20 cellular contexts compared by ENCODE assay signal in the genomic region with DNA sequence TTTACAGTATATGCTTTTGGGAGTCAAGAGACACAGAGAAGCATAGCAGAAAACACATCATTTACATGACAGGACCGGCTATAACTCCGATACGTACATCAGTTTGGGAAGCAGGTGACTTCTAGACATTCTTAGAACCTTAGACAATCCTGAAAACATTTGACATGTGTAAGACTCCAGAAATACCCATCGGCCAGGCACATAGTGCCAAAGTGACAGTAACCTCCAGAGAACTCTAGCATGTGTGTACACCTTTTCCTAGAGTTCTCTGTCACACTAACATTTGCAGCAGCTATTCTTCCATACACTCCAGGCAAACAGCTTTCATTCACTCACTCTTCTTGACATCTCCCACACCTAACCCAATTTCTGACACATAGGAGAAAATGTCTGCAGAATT. TPM values are rescaled to one million over a fixed set of nuclear protein-coding genes. Genes with fewer than 3 reads are reported as not detected.
DNase-seq lines count a peak whose midpoint lies in the region; TF ChIP-seq lines count a peak whose summit lies in the region.
"Had no signal": no experiment of that assay in that cellular context is flagged by ENCODE, and none has a peak within 500 bp of the region (broad histone marks: within the 10 kb centered on the region; RNA-seq: fewer than 3 reads in every experiment).

No MANE protein-coding gene starts in this region.

- H3K79me2 ChIP-seq in smooth muscle cell (ENCODE audit: low read depth) = peaks cover 15% of the 10 kb centered on the region

- H3F3A ChIP-seq in smooth muscle cell (ENCODE audit: low read depth) = no peaks in the 10 kb centered on the region

- intact Hi-C loops in cardiac septum (cut with DNase I) = no loop called here

- H3K4me3 ChIP-seq in right atrium auricular region (no peak overlapping the region), endodermal cell (ENCODE audit: low read length) (peak overlapping the region; percentile 53), smooth muscle cell (no peak overlapping the region)
- H3K4me3 ChIP-seq: BLaER1, HAP-1 had no signal

- H3K36me3 Mint-ChIP-seq in endodermal cell (ENCODE audit: low read depth) = peaks cover 2% of the 10 kb centered on the region
- no peaks in the 10 kb centered on the region for H3K36me3 Mint-ChIP-seq in neural crest cell (ENCODE audit: low read depth)

- H3K9ac ChIP-seq in endodermal cell (ENCODE audit: extremely low read depth, low read length, poor library complexity, severe bottlenecking) (no peak overlapping the region), smooth muscle cell (ENCODE audit: low read depth) (no peak overlapping the region)
- H3K9ac ChIP-seq: BLaER1 had no signal

- H3K4me1 Mint-ChIP-seq in endodermal cell (peaks cover 10% of the 10 kb centered on the region), neural crest cell (peaks cover 14% of the 10 kb centered on the region)

- H3K27ac ChIP-seq in right atrium auricular region = no peak overlapping the region
- H3K27ac ChIP-seq in endodermal cell (ENCODE audit: low read depth, low read length) = no peak overlapping the region
- no peak overlapping the region for H3K27ac ChIP-seq in smooth muscle cell (ENCODE audit: low read depth)
- H3K27ac ChIP-seq: 22Rv1, BLaER1, C4-2B had no signal

- H4K20me1 ChIP-seq in smooth muscle cell (ENCODE audit: low read depth) = peaks cover 7% of the 10 kb centered on the region

- WGBS in endodermal cell (ENCODE audit: insufficient coverage in 1 of 2, insufficient read length in 1 of 2), 2 experiments = 93 to 97% methylated on average over 4 of the region's 4 CpGs
- 93% methylated on average over 4 of the region's 4 CpGs for WGBS in smooth muscle cell (ENCODE audit: low lambda C conversion rate)

- no peaks in the 10 kb centered on the region for H3K27me3 Mint-ChIP-seq in endodermal cell (ENCODE audit: insufficient read depth)
- no peaks in the 10 kb centered on the region for H3K27me3 Mint-ChIP-seq in neural crest cell (ENCODE audit: low read depth)
- H3K27me3 Mint-ChIP-seq: B cell; CD4-positive, CD25-positive, alpha-beta regulatory T cell; CD8-positive, alpha-beta memory T cell had no signal

- no peak overlapping the region for H2AFZ ChIP-seq in smooth muscle cell (ENCODE audit: low read depth)

- H3K4me1 ChIP-seq in right atrium auricular region = peaks cover 0 to 6% of the 10 kb centered on the region in 2 donors
- H3K4me1 ChIP-seq in endodermal cell (ENCODE audit: control insufficient read depth, insufficient read depth, low read length) = peaks cover 6% of the 10 kb centered on the region
- H3K4me1 ChIP-seq in smooth muscle cell (ENCODE audit: low read depth) = peaks cover 8% of the 10 kb centered on the region

- no peaks in the 10 kb centered on the region for H3K36me3 ChIP-seq in right atrium auricular region
- no peaks in the 10 kb centered on the region for H3K36me3 ChIP-seq in endodermal cell (ENCODE audit: control insufficient read depth, insufficient read depth, low read length)
- no peaks in the 10 kb centered on the region for H3K36me3 ChIP-seq in smooth muscle cell (ENCODE audit: low read depth)
- H3K36me3 ChIP-seq: BLaER1, HAP-1 had no signal

- no peaks in the 10 kb centered on the region for H3K27me3 ChIP-seq in right atrium auricular region
- no peaks in the 10 kb centered on the region for H3K27me3 ChIP-seq in endodermal cell (ENCODE audit: control insufficient read depth, insufficient read depth, low read length, poor library complexity, severe bottlenecking)
- no peaks in the 10 kb centered on the region for H3K27me3 ChIP-seq in smooth muscle cell (ENCODE audit: low read depth)
- H3K27me3 ChIP-seq: BLaER1 had no signal

- in situ Hi-C loops in GM13977 (cut with MboI; ENCODE audit: low pct_unique_long_range_greater_than_20kb, low sequenced_read_pairs, unreplicated experiment) = no loop called here

- H3K9me3 ChIP-seq in right atrium auricular region (no peaks in the 10 kb centered on the region), endodermal cell (ENCODE audit: control insufficient read depth, low read length) (no peaks in the 10 kb centered on the region), smooth muscle cell (replicated peaks; ENCODE audit: low read depth) (no peaks in the 10 kb centered on the region)
- H3K9me3 ChIP-seq: BLaER1, HAP-1 had no signal

- H3K4me2 ChIP-seq in smooth muscle cell = no peak overlapping the region
- H3K4me2 ChIP-seq: BLaER1 had no signal

- no peak overlapping the region for H3K4me3 Mint-ChIP-seq in endodermal cell
- peak overlapping the region; percentile 31 for H3K4me3 Mint-ChIP-seq in neural crest cell
- H3K4me3 Mint-ChIP-seq: B cell, HFFc6 had no signal

- DNase-seq in right atrium auricular region (ENCODE audit: low spot score) (peak; percentile 46), cardiac septum (ENCODE audit: low spot score) (no peak), endodermal cell (no peak), neural crest cell (ENCODE audit: low read depth, low spot score) (no peak), NCI-H2196 treated with DMSO at 0.1 percent for 48 hours (lab: John Stamatoyannopoulos, UW; ENCODE audit: unreplicated experiment) (no peak), GM13977 (ENCODE audit: low spot score) (no peak), NCI-H2029 (lab: John Stamatoyannopoulos, UW) (no peak), smooth muscle cell (lab: John Stamatoyannopoulos, UW; ENCODE audit: unreplicated experiment) (no peak)
- DNase-seq: CD4-positive, CD25-positive, alpha-beta regulatory T cell; CD8-positive, alpha-beta memory T cell; DMS 273 treated with DMSO at 0.1 percent for 48 hours; DMS79; GF-D8; GOT3; HFFc6 had no signal

- TF ChIP-seq CTCF in right atrium auricular region (IDR thresholded peaks at IDR 0.05) = no peak
- TF ChIP-seq CTCF in endodermal cell (conservative IDR thresholded peaks at IDR 0.05) = no peak
- no peak for TF ChIP-seq CTCF in neural crest cell (conservative IDR thresholded peaks at IDR 0.05)
- TF ChIP-seq CTCF in GM13977 (IDR thresholded peaks at IDR 0.05; ENCODE audit: extremely low read depth, insufficient read depth, missing control alignments) = no peak
- TF ChIP-seq CTCF in smooth muscle cell (IDR thresholded peaks at IDR 0.05; ENCODE audit: borderline replicate concordance, insufficient read depth, poor library complexity, severe bottlenecking) = no peak

- H3K9me3 Mint-ChIP-seq in endodermal cell (no peaks in the 10 kb centered on the region), neural crest cell (no peaks in the 10 kb centered on the region)
- H3K9me3 Mint-ChIP-seq: CD4-positive, CD25-positive, alpha-beta regulatory T cell; CD8-positive, alpha-beta memory T cell; HFFc6 had no signal

- H3K27ac Mint-ChIP-seq in endodermal cell (peak overlapping the region; percentile 15), neural crest cell (ENCODE audit: unreplicated experiment) (no peak overlapping the region)
- H3K27ac Mint-ChIP-seq: B cell, HFFc6 had no signal

RNA-seq across cellular contexts. Expression of a gene that starts 3.4 kb away (rescaled TPM):
- total RNA-seq in right atrium auricular region (10 to 100 TPM; 42.9 to 45.1 TPM), cardiac septum (64.8 TPM), endodermal cell (100 to 1,000 TPM in 1 of 2 donors, 10 to 100 TPM in 1; 95.9 to 102 TPM), neural crest cell (80.9 and 81.9 TPM in 2 replicates), smooth muscle cell (58.7 and 76.8 TPM in 2 replicates)
- polyA plus RNA-seq in endodermal cell (2013, experiment 1 of 2) = 33.4 TPM
- 36.4 TPM for polyA plus RNA-seq in endodermal cell (2013, experiment 2 of 2)
- polyA plus RNA-seq in smooth muscle cell = 4.7 and 4.9 TPM in 2 replicates
